12 cellular contexts compared by ENCODE assay signal in genomic region chr14:103128631-103129300, GRCh38. TPM values are rescaled to one million over a fixed set of nuclear protein-coding genes. Genes with fewer than 3 reads are reported as not detected.
DNase-seq lines count a peak whose midpoint lies in the region; ATAC-seq, FAIRE-seq and TF ChIP-seq lines count a peak whose summit lies in the region.
"Had no signal": no experiment of that assay in that cellular context is flagged by ENCODE, and none has a peak within 500 bp of the region (broad histone marks: within the 10 kb centered on the region; RNA-seq: fewer than 3 reads in every experiment).

No MANE protein-coding gene starts in this region.

- ATAC-seq in HG02642 (IDR thresholded peaks at IDR 0.05; ENCODE audit: poor library complexity, unreplicated experiment) = no peak
- ATAC-seq: activated CD8-positive, alpha-beta memory T cell treated with anti-CD3 and anti-CD28 coated beads, Interleukin-2, amount 10 ng/mL, durations not matched to agents 7 days and 5 days had no signal

- peaks cover 22 to 51% (median 45%) of the 10 kb centered on the region in 10 experiments for H3K4me1 ChIP-seq in BLaER1 treated with 17β-estradiol and CSF1 and Interleukin-3, amounts not matched to agents 10 nM and 100 nM
- H3K4me1 ChIP-seq in endothelial cell of umbilical vein (ENCODE audit: control insufficient read depth, extremely low read depth, insufficient read depth, low read length) = peaks cover 19% of the 10 kb centered on the region

- CTCF ChIA-PET in endothelial cell of umbilical vein (lab: Charles Lee) = interaction anchor here (6.9 kb wide), 1 partner anchor 24 kb away, joined by 86 read pairs; no protein-coding TSS in a partner anchor

- POLR2A ChIA-PET in endothelial cell of umbilical vein (lab: Charles Lee) = interaction anchor here (0.6 kb wide), 1 partner anchor 320 kb away, joined by 4 read pairs; no protein-coding TSS in a partner anchor

- peak; percentile 39 for DNase-seq in LoVo (ENCODE audit: low spot score)
- DNase-seq in endothelial cell of umbilical vein (ENCODE audit: low read depth, low spot score) = no peak
- DNase-seq in osteocyte (ENCODE audit: extremely low spot score, unreplicated experiment) = no peak
- no peak for DNase-seq in AG08395 (ENCODE audit: low spot score)
- no peak for DNase-seq in AG20443 (ENCODE audit: low spot score)
- no peak for DNase-seq in H4 (ENCODE audit: low spot score)
- DNase-seq: activated CD8-positive, alpha-beta memory T cell treated with anti-CD3 and anti-CD28 coated beads, Interleukin-2, amount 10 ng/mL, durations not matched to agents 7 days and 5 days; effector CD4-positive, alpha-beta T cell; KBM-7 had no signal

- H3K27ac ChIP-seq in BLaER1 treated with 17β-estradiol and CSF1 and Interleukin-3, amounts not matched to agents 10 nM and 100 nM = peak overlapping the region in 5 of 11 experiments; percentile 8 to 42 (median 14); a peak in 7 of 22 replicates
- no peak overlapping the region for H3K27ac ChIP-seq in endothelial cell of umbilical vein (ENCODE audit: insufficient read depth, low read depth, low read length)

- FAIRE-seq in endothelial cell of umbilical vein (lab: Jason Lieb, UNC) = no peak
- FAIRE-seq: TTC549 had no signal

- peak overlapping the region in 8 of 11 experiments; percentile 4 to 96 (median 52); a peak in 12 of 22 replicates for H3K4me2 ChIP-seq in BLaER1 treated with 17β-estradiol and CSF1 and Interleukin-3, amounts not matched to agents 10 nM and 100 nM
- no peak overlapping the region for H3K4me2 ChIP-seq in endothelial cell of umbilical vein (ENCODE audit: insufficient read depth, low read length)

- no peaks in the 10 kb centered on the region for H3K79me2 ChIP-seq in endothelial cell of umbilical vein (ENCODE audit: control insufficient read depth, insufficient read depth, low read length)

- H3K9me1 ChIP-seq in endothelial cell of umbilical vein (replicated peaks; ENCODE audit: control insufficient read depth, extremely low read depth, insufficient read depth, low read length) = no peaks in the 10 kb centered on the region

- H3K4me3 ChIP-seq in BLaER1 treated with 17β-estradiol and CSF1 and Interleukin-3, amounts not matched to agents 10 nM and 100 nM = no peak overlapping the region
- no peak overlapping the region for H3K4me3 ChIP-seq in endothelial cell of umbilical vein (replicated peaks in 1 of 3; ENCODE audit: insufficient read depth in 1 of 3, low read depth in 1 of 3, low read length in 3 of 3)

- dilution Hi-C loops in endothelial cell of umbilical vein (cut with MboI; ENCODE audit: extremely low pct_ligation_motif_present, low sequenced_read_pairs) = no loop called here

- H3K4me1 Mint-ChIP-seq in osteocyte (ENCODE audit: unreplicated experiment) = peaks cover 55% of the 10 kb centered on the region
- H3K4me1 Mint-ChIP-seq: activated CD8-positive, alpha-beta memory T cell treated with anti-CD3 and anti-CD28 coated beads, Interleukin-2, amount 10 ng/mL, durations not matched to agents 7 days and 5 days had no signal

- no peaks in the 10 kb centered on the region for H3K27me3 Mint-ChIP-seq in osteocyte (ENCODE audit: unreplicated experiment)

- no peak overlapping the region for H2AFZ ChIP-seq in endothelial cell of umbilical vein (ENCODE audit: low read depth, low read length)

- H3K27me3 ChIP-seq in BLaER1 treated with 17β-estradiol and CSF1 and Interleukin-3, amounts not matched to agents 10 nM and 100 nM = no peaks in the 10 kb centered on the region
- no peaks in the 10 kb centered on the region for H3K27me3 ChIP-seq in endothelial cell of umbilical vein (ENCODE audit: control insufficient read depth in 2 of 2, insufficient read depth in 2 of 2, low read length in 2 of 2)

- no peaks in the 10 kb centered on the region for H3K9me3 ChIP-seq in BLaER1 treated with 17β-estradiol and CSF1 and Interleukin-3, amounts not matched to agents 10 nM and 100 nM (replicated peaks in 1 of 11)
- H3K9me3 ChIP-seq in endothelial cell of umbilical vein (replicated peaks; ENCODE audit: control insufficient read depth, insufficient read depth, low read length) = no peaks in the 10 kb centered on the region

- peak overlapping the region; percentile 31 for H3K4me3 Mint-ChIP-seq in osteocyte (ENCODE audit: unreplicated experiment)
- H3K4me3 Mint-ChIP-seq: activated CD8-positive, alpha-beta memory T cell treated with anti-CD3 and anti-CD28 coated beads, Interleukin-2, amount 10 ng/mL, durations not matched to agents 7 days and 5 days had no signal

- intact Hi-C loops in endothelial cell of umbilical vein (cut with micrococcal nuclease) = loop anchor here (10.0 kb wide), 1 partner anchor 256 kb away; the partner anchor contains the start of gene MARK3

- peak overlapping the region in 9 of 11 experiments; percentile 5 to 67 (median 42); a peak in 9 of 22 replicates for H3K9ac ChIP-seq in BLaER1 treated with 17β-estradiol and CSF1 and Interleukin-3, amounts not matched to agents 10 nM and 100 nM
- no peak overlapping the region for H3K9ac ChIP-seq in endothelial cell of umbilical vein (replicated peaks; ENCODE audit: extremely low read depth, insufficient read depth, low read length)

- no peaks in the 10 kb centered on the region for H3K9me3 Mint-ChIP-seq in osteocyte (ENCODE audit: unreplicated experiment)

- H3K36me3 Mint-ChIP-seq in osteocyte (ENCODE audit: unreplicated experiment) = no peaks in the 10 kb centered on the region
- H3K36me3 Mint-ChIP-seq: activated CD8-positive, alpha-beta memory T cell treated with anti-CD3 and anti-CD28 coated beads, Interleukin-2, amount 10 ng/mL, durations not matched to agents 7 days and 5 days had no signal

- no peak overlapping the region for H3K27ac Mint-ChIP-seq in osteocyte (ENCODE audit: unreplicated experiment)
- H3K27ac Mint-ChIP-seq: activated CD8-positive, alpha-beta memory T cell treated with anti-CD3 and anti-CD28 coated beads, Interleukin-2, amount 10 ng/mL, durations not matched to agents 7 days and 5 days had no signal

- BruUV-seq in endothelial cell of umbilical vein (replicated peaks; lab: Mats Ljungman, UMichigan) = no TSS peak

- H4K20me1 ChIP-seq in BLaER1 treated with 17β-estradiol and CSF1 and Interleukin-3, amounts not matched to agents 10 nM and 100 nM = peaks cover 40 to 100% (median 91%) of the 10 kb centered on the region in 11 experiments
- no peaks in the 10 kb centered on the region for H4K20me1 ChIP-seq in endothelial cell of umbilical vein (replicated peaks; ENCODE audit: control insufficient read depth, extremely low read depth, insufficient read depth, low read length)

- TF ChIP-seq CTCF in endothelial cell of umbilical vein (IDR thresholded peaks at IDR 0.05; ENCODE audit: extremely low read depth in 1 of 2, insufficient read depth in 1 of 2, low read depth in 1 of 2, low read length in 2 of 2) (no peak), osteocyte (IDR thresholded peaks at IDR 0.05) (no peak)

- peaks cover 57 to 91% (median 82%) of the 10 kb centered on the region in 11 experiments for H3K36me3 ChIP-seq in BLaER1 treated with 17β-estradiol and CSF1 and Interleukin-3, amounts not matched to agents 10 nM and 100 nM
- peaks cover 0 to 18% of the 10 kb centered on the region in 2 experiments for H3K36me3 ChIP-seq in endothelial cell of umbilical vein (ENCODE audit: control insufficient read depth in 2 of 2, extremely low read depth in 1 of 2, insufficient read depth in 2 of 2, low read length in 2 of 2)

- TF ChIP-seq POLR2A in endothelial cell of umbilical vein (IDR thresholded peaks at IDR 0.05; ENCODE audit: low read depth, low read length) = no peak

TF ChIP-seq in endothelial cell of umbilical vein, 7 proteins besides CTCF, POLR2A, EP300 and RAD21:
- TF ChIP-seq FOS (IDR thresholded peaks at IDR 0.05; ENCODE audit: borderline replicate concordance, insufficient read depth, low read length) (peak; percentile 27), EZH2 (IDR thresholded peaks at IDR 0.05; ENCODE audit: borderline replicate concordance, low read depth, low read length, severe bottlenecking) (no peak)

RNA-seq across cellular contexts. Expression of gene TNFAIP2, which starts 5.5 kb away (rescaled TPM):
- total RNA-seq in endothelial cell of umbilical vein = 31.6 and 37.5 TPM in 2 replicates
- 42.7 and 48.5 TPM in 2 replicates for polyA plus RNA-seq in endothelial cell of umbilical vein
- 17.1 and 22.4 TPM in 2 replicates for polyA plus RNA-seq in endothelial cell of umbilical vein (2011; cell fraction: cytosol; rRNA removed)
- 137 and 182 TPM in 2 replicates for polyA plus RNA-seq in endothelial cell of umbilical vein (2011; cell fraction: nucleus; rRNA removed)
- 28.3 and 36.7 TPM in 2 replicates for polyA plus RNA-seq in endothelial cell of umbilical vein (2012)
- 24.5 and 32.4 TPM in 2 replicates for polyA minus RNA-seq in endothelial cell of umbilical vein
- 136 TPM for polyA minus RNA-seq in endothelial cell of umbilical vein (2011; cell fraction: cytosol; rRNA and poly(A)+ RNA removed)
- polyA minus RNA-seq in endothelial cell of umbilical vein (2011; cell fraction: nucleus; rRNA and poly(A)+ RNA removed) = 13.7 and 21.2 TPM in 2 replicates
- 1.3 and 2.9 TPM in 2 replicates for total RNA-seq in osteocyte
- 0.41 and 5.3 TPM in 2 replicates for total RNA-seq in H4 (2014; rRNA removed; shearing (Covaris generic))

RNA-seq across cellular contexts. Expression of gene EXOC3L4, which starts 34.2 kb away (rescaled TPM):
- total RNA-seq in endothelial cell of umbilical vein = not detected in 2 replicates
- not detected in 2 replicates for polyA plus RNA-seq in endothelial cell of umbilical vein
- polyA plus RNA-seq in endothelial cell of umbilical vein (2011; cell fraction: cytosol; rRNA removed) = not detected in 2 replicates
- polyA plus RNA-seq in endothelial cell of umbilical vein (2011; cell fraction: nucleus; rRNA removed) = not detected in 2 replicates
- polyA plus RNA-seq in endothelial cell of umbilical vein (2012) = not detected in 2 replicates
- polyA minus RNA-seq in endothelial cell of umbilical vein = not detected in 2 replicates
- not detected for polyA minus RNA-seq in endothelial cell of umbilical vein (2011; cell fraction: cytosol; rRNA and poly(A)+ RNA removed)
- polyA minus RNA-seq in endothelial cell of umbilical vein (2011; cell fraction: nucleus; rRNA and poly(A)+ RNA removed) = not detected in 2 replicates
- total RNA-seq in osteocyte = 0.86 TPM in 1 of 2 replicates, not detected in the other
- not detected in 2 replicates for total RNA-seq in H4 (2014; rRNA removed; shearing (Covaris generic))
- total RNA-seq: activated CD8-positive, alpha-beta memory T cell treated with anti-CD3 and anti-CD28 coated beads, Interleukin-2, amount 10 ng/mL, durations not matched to agents 7 days and 5 days had no signal

RNA-seq across cellular contexts. Expression of gene LBHD2, which starts 44.8 kb away (rescaled TPM):
- not detected in 2 replicates for total RNA-seq in endothelial cell of umbilical vein
- not detected in 2 replicates for polyA plus RNA-seq in endothelial cell of umbilical vein
- not detected in 2 replicates for polyA plus RNA-seq in endothelial cell of umbilical vein (2011; cell fraction: cytosol; rRNA removed)
- not detected in 2 replicates for polyA plus RNA-seq in endothelial cell of umbilical vein (2011; cell fraction: nucleus; rRNA removed)
- polyA plus RNA-seq in endothelial cell of umbilical vein (2012) = not detected in 2 replicates
- not detected in 2 replicates for polyA minus RNA-seq in endothelial cell of umbilical vein
- polyA minus RNA-seq in endothelial cell of umbilical vein (2011; cell fraction: cytosol; rRNA and poly(A)+ RNA removed) = not detected
- polyA minus RNA-seq in endothelial cell of umbilical vein (2011; cell fraction: nucleus; rRNA and poly(A)+ RNA removed) = not detected in 2 replicates
- not detected in 2 replicates for total RNA-seq in osteocyte
- not detected in 2 replicates for total RNA-seq in H4 (2014; rRNA removed; shearing (Covaris generic))
- total RNA-seq: activated CD8-positive, alpha-beta memory T cell treated with anti-CD3 and anti-CD28 coated beads, Interleukin-2, amount 10 ng/mL, durations not matched to agents 7 days and 5 days had no signal
